ENCODE assay signal across 1 cellular context in genomic region chr12:123607756-123608155, GRCh38.
TF ChIP-seq lines count a peak whose summit lies in the region.

No MANE protein-coding gene starts in this region.

TF ChIP-seq in WTC11, 78 proteins besides CTCF, POLR2A, EP300 and RAD21:
- TF ChIP-seq FOXP4 (CRISPR knock-in tag; IDR thresholded peaks at IDR 0.05): no peak
- no peak for TF ChIP-seq ZNF219 (CRISPR knock-in tag; IDR thresholded peaks at IDR 0.05; ENCODE audit: borderline replicate concordance)
- no peak for TF ChIP-seq NFATC4 (CRISPR knock-in tag; IDR thresholded peaks at IDR 0.05)
- no peak for TF ChIP-seq ZNF121 (CRISPR knock-in tag; IDR thresholded peaks at IDR 0.05)
- TF ChIP-seq ELF4 (CRISPR knock-in tag; IDR thresholded peaks at IDR 0.05; ENCODE audit: low read depth): no peak
- TF ChIP-seq NR2C2 (CRISPR knock-in tag; IDR thresholded peaks at IDR 0.05): no peak
- no peak for TF ChIP-seq IRF1 (CRISPR knock-in tag; IDR thresholded peaks at IDR 0.05)
- TF ChIP-seq ATF2 (CRISPR knock-in tag; IDR thresholded peaks at IDR 0.05; ENCODE audit: borderline replicate concordance, low read depth): no peak
- TF ChIP-seq ZNF416 (CRISPR knock-in tag; IDR thresholded peaks at IDR 0.05): no peak
TF ChIP-seq in WTC11: peak in this region for 0.
